9 cellular contexts compared by ENCODE assay signal in genomic region chr10:104308439-104308903, GRCh38. TPM values are rescaled to one million over a fixed set of nuclear protein-coding genes. Genes with fewer than 3 reads are reported as not detected.
DNase-seq lines count a peak whose midpoint lies in the region; ATAC-seq and TF ChIP-seq lines count a peak whose summit lies in the region.
"Had no signal": no experiment of that assay in that cellular context is flagged by ENCODE, and none has a peak within 500 bp of the region (broad histone marks: within the 10 kb centered on the region; RNA-seq: fewer than 3 reads in every experiment).

No MANE protein-coding gene starts in this region.

- no peak for DNase-seq in activated T-cell treated with anti-CD3 and anti-CD28 coated beads, Interleukin-2, amount 50 U/mL, for 4 hours
- no peak for DNase-seq in activated T-cell treated with anti-CD3 and anti-CD28 coated beads for 4 hours
- DNase-seq in HFFc6, result no peak
- DNase-seq in sigmoid colon, result peak; percentile 29
- no peak for DNase-seq in SK-N-SH
- DNase-seq in KBM-7, result no peak
- DNase-seq in NCI-H69 (lab: John Stamatoyannopoulos, UW), result no peak

- H3K9me2 ChIP-seq in Loucy (replicated peaks; ENCODE audit: low read depth, low read length), result no peaks in the 10 kb centered on the region
- H3K9me2 ChIP-seq in SK-N-SH, result no peaks in the 10 kb centered on the region

- H3K36me3 Mint-ChIP-seq in activated T-cell treated with anti-CD3 and anti-CD28 coated beads, Interleukin-2, amount 50 U/mL, for 4 hours (ENCODE audit: insufficient read depth), result peaks cover 14% of the 10 kb centered on the region
- H3K36me3 Mint-ChIP-seq in HFFc6 (ENCODE audit: low read depth), result peaks cover 45% of the 10 kb centered on the region

- H2AFZ ChIP-seq in Loucy (ENCODE audit: low read length), result no peak overlapping the region
- H2AFZ ChIP-seq in SK-N-SH (ENCODE audit: low read depth), result no peak overlapping the region

- H3K9me3 Mint-ChIP-seq in activated T-cell treated with anti-CD3 and anti-CD28 coated beads, Interleukin-2, amount 50 U/mL, for 4 hours, result no peaks in the 10 kb centered on the region
- peaks cover 10% of the 10 kb centered on the region for H3K9me3 Mint-ChIP-seq in HFFc6

- in situ Hi-C loops in KBM-7 (cut with MboI; ENCODE audit: low pct_unique_long_range_greater_than_20kb, low sequenced_read_pairs), result no loop called here

- H3K79me2 ChIP-seq in Loucy (ENCODE audit: insufficient read depth, low read length) (peaks cover 11% of the 10 kb centered on the region; the same call in 1 of the 2 replicates), SK-N-SH (ENCODE audit: insufficient read depth) (peaks cover 34% of the 10 kb centered on the region)

- peak overlapping the region; percentile 19 for H3K4me3 Mint-ChIP-seq in activated T-cell treated with anti-CD3 and anti-CD28 coated beads, Interleukin-2, amount 50 U/mL, for 4 hours
- no peak overlapping the region for H3K4me3 Mint-ChIP-seq in HFFc6

- CTCF ChIA-PET in SK-N-SH (lab: Yijun Ruan, JAX), result interaction anchor here (3.5 to 10.3 kb wide), 3 partner anchors 15 to 43 kb away, joined by 20 to 152 read pairs (median 101); partner anchors contain the start of gene CFAP58

- H3K4me2 ChIP-seq in Loucy (ENCODE audit: low read depth, low read length, poor library complexity, severe bottlenecking) (peak overlapping the region; percentile 1), SK-N-SH (no peak overlapping the region)

- H3K4me1 Mint-ChIP-seq in activated T-cell treated with anti-CD3 and anti-CD28 coated beads, Interleukin-2, amount 50 U/mL, for 4 hours (ENCODE audit: low read depth), result peaks cover 71% of the 10 kb centered on the region
- peaks cover 66% of the 10 kb centered on the region for H3K4me1 Mint-ChIP-seq in HFFc6 (ENCODE audit: low read depth)

- peaks cover 42% of the 10 kb centered on the region; the same call in 1 of the 2 replicates for H3K36me3 ChIP-seq in Loucy (ENCODE audit: insufficient read depth, low read length)
- H3K36me3 ChIP-seq in sigmoid colon, result peaks cover 0 to 26% (median 12%) of the 10 kb centered on the region in 4 donors
- peaks cover 14 to 17% of the 10 kb centered on the region in 2 experiments for H3K36me3 ChIP-seq in SK-N-SH (replicated peaks in 1 of 2; ENCODE audit: control insufficient read depth in 1 of 2, insufficient read depth in 2 of 2, low read length in 1 of 2)

- H3K27me3 Mint-ChIP-seq in activated T-cell treated with anti-CD3 and anti-CD28 coated beads, Interleukin-2, amount 50 U/mL, for 4 hours (ENCODE audit: low read depth), result no peaks in the 10 kb centered on the region
- H3K27me3 Mint-ChIP-seq in HFFc6 (ENCODE audit: insufficient read depth), result peaks cover 11% of the 10 kb centered on the region; the same call in 1 of the 2 replicates

- H3K27ac ChIP-seq in sigmoid colon (peak overlapping the region in 1 of 4 donors; percentile 17), SK-N-SH (ENCODE audit: low read depth in 2 of 2, low read length in 1 of 2) (peak overlapping the region in 1 of 2 experiments; percentile 26; a peak in 1 of 4 replicates)

- H3F3A ChIP-seq in Loucy (ENCODE audit: low read depth) (no peaks in the 10 kb centered on the region), SK-N-SH (replicated peaks; ENCODE audit: insufficient read depth) (peaks cover 24% of the 10 kb centered on the region)

- no peak overlapping the region for H3K9ac ChIP-seq in Loucy (ENCODE audit: low read depth, low read length, poor library complexity, severe bottlenecking)
- H3K9ac ChIP-seq in SK-N-SH, result no peak overlapping the region

- peaks cover 12% of the 10 kb centered on the region for H3K4me1 ChIP-seq in Loucy (ENCODE audit: insufficient read depth, low read length, poor library complexity, severe bottlenecking)
- peaks cover 0 to 17% (median 6%) of the 10 kb centered on the region in 4 donors for H3K4me1 ChIP-seq in sigmoid colon
- peaks cover 10 to 19% of the 10 kb centered on the region in 2 experiments; a peak in 3 of 4 replicates for H3K4me1 ChIP-seq in SK-N-SH (ENCODE audit: control insufficient read depth in 1 of 2, insufficient read depth in 2 of 2, low read depth in 1 of 2, low read length in 1 of 2)

- H3K4me3 ChIP-seq in Loucy (ENCODE audit: low read length, poor library complexity, severe bottlenecking) (no peak overlapping the region), sigmoid colon (no peak overlapping the region), SK-N-SH (ENCODE audit: low read depth in 2 of 2, low read length in 1 of 2) (no peak overlapping the region)
- H3K4me3 ChIP-seq: lung had no signal

- TF ChIP-seq EP300 in sigmoid colon (IDR thresholded peaks at IDR 0.05) (no peak), SK-N-SH (IDR thresholded peaks at IDR 0.05; ENCODE audit: borderline replicate concordance in 1 of 2, low read depth in 1 of 2, low read length in 1 of 2) (no peak)

- H3K9me3 ChIP-seq in Loucy (ENCODE audit: insufficient read depth, low read depth, low read length) (no peaks in the 10 kb centered on the region), sigmoid colon (no peaks in the 10 kb centered on the region), SK-N-SH (no peaks in the 10 kb centered on the region)

- 58 to 80% methylated on average over 4 of the region's 4 CpGs for WGBS in sigmoid colon, 2 donors
- 97% methylated on average over 4 of the region's 4 CpGs for WGBS in SK-N-SH (ENCODE audit: low lambda C conversion rate)

- no peak for TF ChIP-seq POLR2A in sigmoid colon (IDR thresholded peaks at IDR 0.05)

- H3K27me3 ChIP-seq in Loucy (ENCODE audit: insufficient read depth, low read length, poor library complexity, severe bottlenecking), result no peaks in the 10 kb centered on the region
- H3K27me3 ChIP-seq in sigmoid colon, result no peaks in the 10 kb centered on the region
- no peaks in the 10 kb centered on the region for H3K27me3 ChIP-seq in SK-N-SH (ENCODE audit: insufficient read depth)

- TF ChIP-seq RAD21 in SK-N-SH (IDR thresholded peaks at IDR 0.05; ENCODE audit: low read length), result no peak

- peak overlapping the region; percentile 95 for H3K27ac Mint-ChIP-seq in HFFc6

- ATAC-seq in activated T-cell treated with anti-CD3 and anti-CD28 coated beads, Interleukin-2, amount 50 U/mL, for 4 hours, result peak; percentile 73 to 78

- H4K20me1 ChIP-seq in Loucy (ENCODE audit: insufficient read depth, low read length, poor library complexity, severe bottlenecking), result peaks cover 20% of the 10 kb centered on the region
- H4K20me1 ChIP-seq in SK-N-SH (ENCODE audit: insufficient read depth), result peaks cover 7% of the 10 kb centered on the region; the same call in 1 of the 2 replicates

- POLR2A ChIA-PET in SK-N-SH (lab: Yijun Ruan, JAX), result no interaction called here

- TF ChIP-seq CTCF in HFFc6 (IDR thresholded peaks at IDR 0.05), result no peak
- no peak for TF ChIP-seq CTCF in Loucy (conservative IDR thresholded peaks at IDR 0.05; ENCODE audit: low read length)
- TF ChIP-seq CTCF in sigmoid colon (IDR thresholded peaks at IDR 0.05), result no peak
- no peak for TF ChIP-seq CTCF in SK-N-SH (IDR thresholded peaks at IDR 0.05)

- intact Hi-C loops in sigmoid colon (cut with DNase I), result no loop called here

TF ChIP-seq in SK-N-SH, 30 proteins besides CTCF, POLR2A, EP300 and RAD21 (continues in another document):
- TF ChIP-seq SIN3A (IDR thresholded peaks at IDR 0.05; ENCODE audit: borderline replicate concordance, low read depth, low read length), result no peak
- no peak for TF ChIP-seq TAF1 (IDR thresholded peaks at IDR 0.05; ENCODE audit: borderline replicate concordance, low read depth, low read length)
- TF ChIP-seq GABPA (IDR thresholded peaks at IDR 0.05; ENCODE audit: low read depth), result no peak
- TF ChIP-seq MEF2A (IDR thresholded peaks at IDR 0.05; ENCODE audit: borderline replicate concordance, low read depth), result no peak

RNA-seq across cellular contexts. Expression of gene ITPRIP, which starts 29.8 kb away (rescaled TPM):
- 10 to 100 TPM; 18.1 to 21.9 (median 19.5) TPM for total RNA-seq in activated T-cell treated with anti-CD3 and anti-CD28 coated beads, Interleukin-2, amount 50 U/mL, for 4 hours
- total RNA-seq in HFFc6 (2021; fragmentation: NEBNext Ultra II Directional; extraction: Animal tissue kit (Norgen Biotek cat#: 25700)), result 10 to 100 TPM; 23.9 to 34.7 (median 29.7) TPM
- total RNA-seq in sigmoid colon, result 10 to 100 TPM; 11.4 to 22.4 (median 15.3) TPM
- 1 to 10 TPM; 1.2 to 8.6 (median 1.6) TPM for polyA plus RNA-seq in sigmoid colon
- polyA plus RNA-seq in SK-N-SH (2012; rRNA removed), result 20.2 and 22.1 TPM in 2 replicates
- 10.5 and 13.0 TPM in 2 replicates for polyA plus RNA-seq in SK-N-SH (2012; cell fraction: cytosol; rRNA removed)
- polyA plus RNA-seq in SK-N-SH (2012; cell fraction: nucleus; rRNA removed), result 23.3 and 31.4 TPM in 2 replicates

RNA-seq across cellular contexts. Expression of gene GSTO2, which starts 39.5 kb away (rescaled TPM):
- total RNA-seq in activated T-cell treated with anti-CD3 and anti-CD28 coated beads, Interleukin-2, amount 50 U/mL, for 4 hours, result 1 to 10 TPM in 1 of 3 donors, under 1 TPM in 2; 0.33 to 1.1 (median 0.73) TPM
- total RNA-seq in HFFc6 (2021; fragmentation: NEBNext Ultra II Directional; extraction: Animal tissue kit (Norgen Biotek cat#: 25700)), result 10 to 100 TPM in 4 of 6 experiments, 1 to 10 TPM in 2; 2.5 to 15.0 (median 12.3) TPM
- total RNA-seq in sigmoid colon, result 1 to 10 TPM in 3 of 4 donors, under 1 TPM in 1; 0.68 to 2.1 (median 1.4) TPM
- 10 to 100 TPM in 2 of 3 donors, 1 to 10 TPM in 1; 9.7 to 13.2 (median 12.2) TPM for polyA plus RNA-seq in sigmoid colon
- polyA plus RNA-seq in SK-N-SH (2012; rRNA removed), result 0.47 and 0.49 TPM in 2 replicates
- 0.33 and 0.46 TPM in 2 replicates for polyA plus RNA-seq in SK-N-SH (2012; cell fraction: cytosol; rRNA removed)
- 0.58 and 0.73 TPM in 2 replicates for polyA plus RNA-seq in SK-N-SH (2012; cell fraction: nucleus; rRNA removed)

RNA-seq across cellular contexts. Expression of gene CFAP58, which starts 45.2 kb away (rescaled TPM):
- total RNA-seq in activated T-cell treated with anti-CD3 and anti-CD28 coated beads, Interleukin-2, amount 50 U/mL, for 4 hours, result not detected
- 1 to 10 TPM in 1 of 6 experiments, under 1 TPM in 5; 0.35 to 1.1 (median 0.41) TPM for total RNA-seq in HFFc6 (2021; fragmentation: NEBNext Ultra II Directional; extraction: Animal tissue kit (Norgen Biotek cat#: 25700))
- 1 to 10 TPM in 1 of 4 donors, under 1 TPM in 3; 0.36 to 1.1 (median 0.61) TPM for total RNA-seq in sigmoid colon
- polyA plus RNA-seq in sigmoid colon (under 1 TPM in 1 of 3 donors, not detected in 2; 0.09 TPM), SK-N-SH (2012; rRNA removed) (0.38 and 0.47 TPM in 2 replicates)
- polyA plus RNA-seq in SK-N-SH (2012; cell fraction: cytosol; rRNA removed), result 0.52 and 0.86 TPM in 2 replicates
- polyA plus RNA-seq in SK-N-SH (2012; cell fraction: nucleus; rRNA removed), result 0.29 and 0.95 TPM in 2 replicates

RNA-seq across cellular contexts. Expression of gene GSTO1, which starts 53.8 kb away (rescaled TPM):
- total RNA-seq in activated T-cell treated with anti-CD3 and anti-CD28 coated beads, Interleukin-2, amount 50 U/mL, for 4 hours, result 100 to 1,000 TPM in 1 of 3 donors, 10 to 100 TPM in 2; 74.8 to 115 (median 94.5) TPM
- total RNA-seq in HFFc6 (2021; fragmentation: NEBNext Ultra II Directional; extraction: Animal tissue kit (Norgen Biotek cat#: 25700)), result 100 to 1,000 TPM; 213 to 242 (median 224) TPM
- total RNA-seq in sigmoid colon, result 100 to 1,000 TPM in 3 of 4 donors, 10 to 100 TPM in 1; 77.5 to 178 (median 131) TPM
- polyA plus RNA-seq in sigmoid colon (100 to 1,000 TPM; 107 to 189 (median 141) TPM), SK-N-SH (2012; rRNA removed) (114 and 126 TPM in 2 replicates)
- polyA plus RNA-seq in SK-N-SH (2012; cell fraction: cytosol; rRNA removed), result 145 and 188 TPM in 2 replicates
- 58.2 and 67.8 TPM in 2 replicates for polyA plus RNA-seq in SK-N-SH (2012; cell fraction: nucleus; rRNA removed)
